Comparison of ENCODE assay signal across 1 cellular context in the genomic region with DNA sequence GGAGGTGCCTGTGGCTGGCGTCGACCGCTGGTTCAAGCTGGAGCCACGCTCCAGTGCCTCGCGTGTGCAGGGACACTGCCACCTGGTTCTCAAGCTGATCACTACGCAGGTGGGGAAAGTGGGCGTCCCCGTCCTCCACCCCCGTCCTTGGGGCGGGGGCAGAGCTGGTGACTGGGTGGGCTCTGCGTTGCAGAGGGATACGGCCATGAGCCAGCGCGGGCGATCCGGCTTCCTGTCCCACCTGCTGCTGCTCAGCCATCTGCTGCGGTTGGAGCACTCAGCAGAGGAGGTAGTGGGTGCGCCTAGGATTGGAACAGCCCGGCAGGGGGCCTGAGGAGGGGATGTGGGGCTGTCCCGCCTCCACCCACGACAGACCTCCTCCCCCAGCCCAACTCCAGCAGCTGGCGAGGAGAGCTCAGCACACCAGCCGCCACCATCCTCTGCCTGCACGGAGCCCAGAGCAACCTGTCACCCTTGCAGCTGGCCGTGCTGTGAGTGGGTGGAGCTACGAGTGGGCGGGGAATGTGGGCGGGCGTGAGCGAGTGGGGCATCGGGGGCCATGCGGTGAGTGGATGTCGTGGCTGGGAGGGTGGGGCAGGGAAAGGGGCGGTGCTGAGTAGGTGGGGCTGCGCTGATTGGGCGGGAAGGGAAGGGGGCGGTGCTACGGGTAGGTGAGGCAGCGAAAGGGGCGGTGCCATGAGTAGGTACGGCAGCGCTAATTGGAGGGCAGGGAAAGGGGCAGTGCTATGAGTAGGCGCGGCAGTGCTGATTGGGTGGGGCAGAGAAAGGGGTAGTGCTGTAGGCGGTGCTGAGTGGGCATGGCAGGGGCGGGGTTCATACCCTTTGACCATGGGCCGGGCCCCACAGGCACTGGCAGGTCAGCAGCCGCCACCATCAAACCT.
TF ChIP-seq lines count a peak whose summit lies in the region.

No MANE protein-coding gene starts in this region.

TF ChIP-seq in GM23338, 12 proteins besides CTCF, POLR2A, EP300 and RAD21:
- TF ChIP-seq EZH2phosphoT487 (IDR thresholded peaks at IDR 0.05; ENCODE audit: unreplicated experiment) (no peak), POLR2AphosphoS5 (IDR thresholded peaks at IDR 0.05; ENCODE audit: low read depth) (no peak), JUNB (IDR thresholded peaks at IDR 0.05; ENCODE audit: unreplicated experiment) (no peak), NANOG (IDR thresholded peaks at IDR 0.05; ENCODE audit: borderline replicate concordance) (no peak), STAT1 (IDR thresholded peaks at IDR 0.05; ENCODE audit: unreplicated experiment) (peak; percentile 57), CREB1 (CRISPR knock-in tag; IDR thresholded peaks at IDR 0.05; ENCODE audit: low read depth) (peak; percentile 52; the same call in 1 of the 2 replicates), ZNF114 (CRISPR knock-in tag; IDR thresholded peaks at IDR 0.05) (no peak), ZNF331 (CRISPR knock-in tag; IDR thresholded peaks at IDR 0.05; ENCODE audit: low read depth) (no peak), EZH2 (IDR thresholded peaks at IDR 0.05; ENCODE audit: low read depth, unreplicated experiment) (no peak)
- TF ChIP-seq, protein P1, sequence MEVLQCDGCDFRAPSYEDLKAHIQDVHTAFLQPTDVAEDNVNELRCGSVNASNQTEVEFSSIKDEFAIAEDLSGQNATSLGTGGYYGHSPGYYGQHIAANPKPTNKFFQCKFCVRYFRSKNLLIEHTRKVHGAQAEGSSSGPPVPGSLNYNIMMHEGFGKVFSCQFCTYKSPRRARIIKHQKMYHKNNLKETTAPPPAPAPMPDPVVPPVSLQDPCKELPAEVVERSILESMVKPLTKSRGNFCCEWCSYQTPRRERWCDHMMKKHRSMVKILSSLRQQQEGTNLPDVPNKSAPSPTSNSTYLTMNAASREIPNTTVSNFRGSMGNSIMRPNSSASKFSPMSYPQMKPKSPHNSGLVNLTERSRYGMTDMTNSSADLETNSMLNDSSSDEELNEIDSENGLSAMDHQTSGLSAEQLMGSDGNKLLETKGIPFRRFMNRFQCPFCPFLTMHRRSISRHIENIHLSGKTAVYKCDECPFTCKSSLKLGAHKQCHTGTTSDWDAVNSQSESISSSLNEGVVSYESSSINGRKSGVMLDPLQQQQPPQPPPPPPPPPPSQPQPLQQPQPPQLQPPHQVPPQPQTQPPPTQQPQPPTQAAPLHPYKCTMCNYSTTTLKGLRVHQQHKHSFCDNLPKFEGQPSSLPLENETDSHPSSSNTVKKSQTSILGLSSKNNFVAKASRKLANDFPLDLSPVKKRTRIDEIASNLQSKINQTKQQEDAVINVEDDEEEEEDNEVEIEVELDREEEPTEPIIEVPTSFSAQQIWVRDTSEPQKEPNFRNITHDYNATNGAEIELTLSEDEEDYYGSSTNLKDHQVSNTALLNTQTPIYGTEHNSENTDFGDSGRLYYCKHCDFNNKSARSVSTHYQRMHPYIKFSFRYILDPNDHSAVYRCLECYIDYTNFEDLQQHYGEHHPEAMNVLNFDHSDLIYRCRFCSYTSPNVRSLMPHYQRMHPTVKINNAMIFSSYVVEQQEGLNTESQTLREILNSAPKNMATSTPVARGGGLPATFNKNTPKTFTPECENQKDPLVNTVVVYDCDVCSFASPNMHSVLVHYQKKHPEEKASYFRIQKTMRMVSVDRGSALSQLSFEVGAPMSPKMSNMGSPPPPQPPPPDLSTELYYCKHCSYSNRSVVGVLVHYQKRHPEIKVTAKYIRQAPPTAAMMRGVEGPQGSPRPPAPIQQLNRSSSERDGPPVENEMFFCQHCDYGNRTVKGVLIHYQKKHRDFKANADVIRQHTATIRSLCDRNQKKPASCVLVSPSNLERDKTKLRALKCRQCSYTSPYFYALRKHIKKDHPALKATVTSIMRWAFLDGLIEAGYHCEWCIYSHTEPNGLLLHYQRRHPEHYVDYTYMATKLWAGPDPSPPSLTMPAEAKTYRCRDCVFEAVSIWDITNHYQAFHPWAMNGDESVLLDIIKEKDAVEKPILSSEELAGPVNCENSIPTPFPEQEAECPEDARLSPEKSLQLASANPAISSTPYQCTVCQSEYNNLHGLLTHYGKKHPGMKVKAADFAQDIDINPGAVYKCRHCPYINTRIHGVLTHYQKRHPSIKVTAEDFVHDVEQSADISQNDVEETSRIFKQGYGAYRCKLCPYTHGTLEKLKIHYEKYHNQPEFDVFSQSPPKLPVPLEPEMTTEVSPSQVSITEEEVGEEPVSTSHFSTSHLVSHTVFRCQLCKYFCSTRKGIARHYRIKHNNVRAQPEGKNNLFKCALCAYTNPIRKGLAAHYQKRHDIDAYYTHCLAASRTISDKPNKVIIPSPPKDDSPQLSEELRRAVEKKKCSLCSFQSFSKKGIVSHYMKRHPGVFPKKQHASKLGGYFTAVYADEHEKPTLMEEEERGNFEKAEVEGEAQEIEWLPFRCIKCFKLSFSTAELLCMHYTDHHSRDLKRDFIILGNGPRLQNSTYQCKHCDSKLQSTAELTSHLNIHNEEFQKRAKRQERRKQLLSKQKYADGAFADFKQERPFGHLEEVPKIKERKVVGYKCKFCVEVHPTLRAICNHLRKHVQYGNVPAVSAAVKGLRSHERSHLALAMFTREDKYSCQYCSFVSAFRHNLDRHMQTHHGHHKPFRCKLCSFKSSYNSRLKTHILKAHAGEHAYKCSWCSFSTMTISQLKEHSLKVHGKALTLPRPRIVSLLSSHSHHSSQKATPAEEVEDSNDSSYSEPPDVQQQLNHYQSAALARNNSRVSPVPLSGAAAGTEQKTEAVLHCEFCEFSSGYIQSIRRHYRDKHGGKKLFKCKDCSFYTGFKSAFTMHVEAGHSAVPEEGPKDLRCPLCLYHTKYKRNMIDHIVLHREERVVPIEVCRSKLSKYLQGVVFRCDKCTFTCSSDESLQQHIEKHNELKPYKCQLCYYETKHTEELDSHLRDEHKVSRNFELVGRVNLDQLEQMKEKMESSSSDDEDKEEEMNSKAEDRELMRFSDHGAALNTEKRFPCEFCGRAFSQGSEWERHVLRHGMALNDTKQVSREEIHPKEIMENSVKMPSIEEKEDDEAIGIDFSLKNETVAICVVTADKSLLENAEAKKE (CRISPR knock-in tag; IDR thresholded peaks at IDR 0.05), result no peak
- TF ChIP-seq, protein P2, sequence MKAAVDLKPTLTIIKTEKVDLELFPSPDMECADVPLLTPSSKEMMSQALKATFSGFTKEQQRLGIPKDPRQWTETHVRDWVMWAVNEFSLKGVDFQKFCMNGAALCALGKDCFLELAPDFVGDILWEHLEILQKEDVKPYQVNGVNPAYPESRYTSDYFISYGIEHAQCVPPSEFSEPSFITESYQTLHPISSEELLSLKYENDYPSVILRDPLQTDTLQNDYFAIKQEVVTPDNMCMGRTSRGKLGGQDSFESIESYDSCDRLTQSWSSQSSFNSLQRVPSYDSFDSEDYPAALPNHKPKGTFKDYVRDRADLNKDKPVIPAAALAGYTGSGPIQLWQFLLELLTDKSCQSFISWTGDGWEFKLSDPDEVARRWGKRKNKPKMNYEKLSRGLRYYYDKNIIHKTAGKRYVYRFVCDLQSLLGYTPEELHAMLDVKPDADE (IDR thresholded peaks at IDR 0.05), result no peak
- TF ChIP-seq, protein P3, sequence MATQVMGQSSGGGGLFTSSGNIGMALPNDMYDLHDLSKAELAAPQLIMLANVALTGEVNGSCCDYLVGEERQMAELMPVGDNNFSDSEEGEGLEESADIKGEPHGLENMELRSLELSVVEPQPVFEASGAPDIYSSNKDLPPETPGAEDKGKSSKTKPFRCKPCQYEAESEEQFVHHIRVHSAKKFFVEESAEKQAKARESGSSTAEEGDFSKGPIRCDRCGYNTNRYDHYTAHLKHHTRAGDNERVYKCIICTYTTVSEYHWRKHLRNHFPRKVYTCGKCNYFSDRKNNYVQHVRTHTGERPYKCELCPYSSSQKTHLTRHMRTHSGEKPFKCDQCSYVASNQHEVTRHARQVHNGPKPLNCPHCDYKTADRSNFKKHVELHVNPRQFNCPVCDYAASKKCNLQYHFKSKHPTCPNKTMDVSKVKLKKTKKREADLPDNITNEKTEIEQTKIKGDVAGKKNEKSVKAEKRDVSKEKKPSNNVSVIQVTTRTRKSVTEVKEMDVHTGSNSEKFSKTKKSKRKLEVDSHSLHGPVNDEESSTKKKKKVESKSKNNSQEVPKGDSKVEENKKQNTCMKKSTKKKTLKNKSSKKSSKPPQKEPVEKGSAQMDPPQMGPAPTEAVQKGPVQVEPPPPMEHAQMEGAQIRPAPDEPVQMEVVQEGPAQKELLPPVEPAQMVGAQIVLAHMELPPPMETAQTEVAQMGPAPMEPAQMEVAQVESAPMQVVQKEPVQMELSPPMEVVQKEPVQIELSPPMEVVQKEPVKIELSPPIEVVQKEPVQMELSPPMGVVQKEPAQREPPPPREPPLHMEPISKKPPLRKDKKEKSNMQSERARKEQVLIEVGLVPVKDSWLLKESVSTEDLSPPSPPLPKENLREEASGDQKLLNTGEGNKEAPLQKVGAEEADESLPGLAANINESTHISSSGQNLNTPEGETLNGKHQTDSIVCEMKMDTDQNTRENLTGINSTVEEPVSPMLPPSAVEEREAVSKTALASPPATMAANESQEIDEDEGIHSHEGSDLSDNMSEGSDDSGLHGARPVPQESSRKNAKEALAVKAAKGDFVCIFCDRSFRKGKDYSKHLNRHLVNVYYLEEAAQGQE (IDR thresholded peaks at IDR 0.05; ENCODE audit: unreplicated experiment), result no peak
